Comparison of ENCODE assay signal across 8 cellular contexts in genomic region chr21:31872072-31872451, GRCh38. TPM values are rescaled to one million over a fixed set of nuclear protein-coding genes. Genes with fewer than 3 reads are reported as not detected.
A peak's percentile ranks its signal among the peaks of the same experiment; 100 is the strongest.
DNase-seq lines count a peak whose midpoint lies in the region; ATAC-seq and TF ChIP-seq lines count a peak whose summit lies in the region.

No MANE protein-coding gene starts in this region.

- BruUV-seq in PC-9 (replicated peaks; lab: Mats Ljungman, UMichigan): no TSS peak

- no peaks in the 10 kb centered on the region for H3K4me1 Mint-ChIP-seq in central memory CD8-positive, alpha-beta T cell

- H4K20me1 ChIP-seq in PC-9 (ENCODE audit: insufficient read depth): no peaks in the 10 kb centered on the region

- H3K4me3 ChIP-seq in right cardiac atrium (ENCODE audit: low read length): peak overlapping the region; percentile 89
- H3K4me3 ChIP-seq in muscle layer of duodenum (ENCODE audit: low read depth in 1 of 2, low read length in 2 of 2): peak overlapping the region; percentile 52 to 80
- peak overlapping the region; percentile 52 to 72 for H3K4me3 ChIP-seq in uterus
- H3K4me3 ChIP-seq in PC-9: no peak overlapping the region

- H3K36me3 Mint-ChIP-seq in central memory CD8-positive, alpha-beta T cell (ENCODE audit: insufficient read depth): no peaks in the 10 kb centered on the region

- CTCF ChIA-PET in PC-9 (lab: Charles Lee): interaction anchor here (0.5 kb wide), 2 partner anchors 10 to 684 kb away, joined by 4 read pairs; no protein-coding TSS in a partner anchor

- ATAC-seq in right cardiac atrium (no peak), left cardiac atrium (no peak), HG03045 (IDR thresholded peaks at IDR 0.05; ENCODE audit: unreplicated experiment) (no peak)
- no peak for ATAC-seq in central memory CD8-positive, alpha-beta T cell (replicated peaks; ENCODE audit: extremely low read depth, poor library complexity, severe bottlenecking)

- no peaks in the 10 kb centered on the region for H3K79me2 ChIP-seq in PC-9 (ENCODE audit: low read depth)

- TF ChIP-seq CTCF in uterus (IDR thresholded peaks at IDR 0.05): no peak
- TF ChIP-seq CTCF in PC-9 (conservative IDR thresholded peaks at IDR 0.05): no peak

- no peak overlapping the region for H3K4me2 ChIP-seq in PC-9

- POLR2A ChIA-PET in PC-9 (lab: Charles Lee; ENCODE audit: unreplicated experiment): no interaction called here

- DNase-seq in right cardiac atrium (no peak), left cardiac atrium (no peak), uterus (no peak), PC-9 (no peak), amniotic stem cell (lab: John Stamatoyannopoulos, UW) (no peak)
- DNase-seq in central memory CD8-positive, alpha-beta T cell (ENCODE audit: low spot score in 2 of 2): no peak

- H3F3A ChIP-seq in PC-9 (ENCODE audit: insufficient read depth, low read depth): no peaks in the 10 kb centered on the region

- no peak overlapping the region for H3K27ac Mint-ChIP-seq in central memory CD8-positive, alpha-beta T cell (ENCODE audit: low read depth)

- H3K27me3 ChIP-seq in right cardiac atrium (ENCODE audit: control insufficient read depth, insufficient read depth) (no peaks in the 10 kb centered on the region), muscle layer of duodenum (ENCODE audit: low read depth, low read length) (peaks cover 4% of the 10 kb centered on the region), uterus (no peaks in the 10 kb centered on the region), PC-9 (ENCODE audit: insufficient read depth, low read depth) (peaks cover 14% of the 10 kb centered on the region; the same call in 1 of the 2 replicates)

- peaks cover 58% of the 10 kb centered on the region for H3K27me3 Mint-ChIP-seq in central memory CD8-positive, alpha-beta T cell

- no peaks in the 10 kb centered on the region for H3K9me3 Mint-ChIP-seq in central memory CD8-positive, alpha-beta T cell

- H3K9me2 ChIP-seq in PC-9 (ENCODE audit: insufficient read depth): no peaks in the 10 kb centered on the region

- no peaks in the 10 kb centered on the region for H3K36me3 ChIP-seq in muscle layer of duodenum (ENCODE audit: control insufficient read depth in 1 of 2, insufficient read depth in 2 of 2, low read length in 2 of 2)
- no peaks in the 10 kb centered on the region for H3K36me3 ChIP-seq in uterus
- no peaks in the 10 kb centered on the region for H3K36me3 ChIP-seq in PC-9 (ENCODE audit: low read depth)

- no peaks in the 10 kb centered on the region for H3K4me1 ChIP-seq in right cardiac atrium (ENCODE audit: control insufficient read depth, insufficient read depth, low read length)
- peaks cover 0 to 22% of the 10 kb centered on the region in 2 donors for H3K4me1 ChIP-seq in muscle layer of duodenum (ENCODE audit: control insufficient read depth in 1 of 2, insufficient read depth in 2 of 2, low read length in 2 of 2)
- H3K4me1 ChIP-seq in uterus: peaks cover 0 to 6% of the 10 kb centered on the region in 2 donors
- H3K4me1 ChIP-seq in PC-9 (replicated peaks; ENCODE audit: insufficient read depth): no peaks in the 10 kb centered on the region

- peak overlapping the region; percentile 45 for H3K4me3 Mint-ChIP-seq in central memory CD8-positive, alpha-beta T cell

- H3K27ac ChIP-seq in right cardiac atrium (ENCODE audit: low read length): no peak overlapping the region
- H3K27ac ChIP-seq in muscle layer of duodenum (ENCODE audit: low read length): no peak overlapping the region
- peak overlapping the region; percentile 63 to 82 for H3K27ac ChIP-seq in uterus
- no peak overlapping the region for H3K27ac ChIP-seq in PC-9

- H3K9me3 ChIP-seq in right cardiac atrium (ENCODE audit: control insufficient read depth, low read length) (no peaks in the 10 kb centered on the region), muscle layer of duodenum (ENCODE audit: control insufficient read depth in 1 of 2, low read length in 2 of 2) (no peaks in the 10 kb centered on the region), uterus (no peaks in the 10 kb centered on the region), PC-9 (ENCODE audit: insufficient read depth, low read depth) (no peaks in the 10 kb centered on the region)

- no peak for TF ChIP-seq POLR2A in uterus (IDR thresholded peaks at IDR 0.05)

- intact Hi-C loops in right cardiac atrium (cut with DNase I) (loop anchor here in 1 of 4 donors (5.0 kb wide), 1 partner anchor 385 kb away; no protein-coding TSS in a partner anchor), left cardiac atrium (cut with DNase I) (no loop called here), uterus (cut with DNase I; ENCODE audit: low total_unique reads) (no loop called here), PC-9 (cut with micrococcal nuclease; ENCODE audit: unreplicated experiment) (no loop called here)

- no peak overlapping the region for H2AFZ ChIP-seq in PC-9

- WGBS in right cardiac atrium: 17% methylated on average over 12 of the region's 12 CpGs

RNA-seq across cellular contexts. Expression of gene HUNK, which starts 0.8 kb away (rescaled TPM):
- total RNA-seq in right cardiac atrium (under 1 TPM; 0.11 to 0.82 (median 0.59) TPM), left cardiac atrium (1 to 10 TPM in 1 of 2 donors, under 1 TPM in 1; 0.38 to 1.7 TPM), uterus (1 to 10 TPM; 1.5 to 8.8 (median 4.6) TPM), PC-9 (2021) (not detected in 2 replicates)
- polyA plus RNA-seq in right cardiac atrium: 0.07 TPM

Comparison
In these comparisons a context has a peak if more than half of its experiments do, and no peak if none do; other contexts are left out.
1. H3K27ac ChIP-seq: peak in uterus (2 of 2); none in right cardiac atrium (single experiment), muscle layer of duodenum (single experiment) and PC-9 (single experiment).